16 cellular contexts compared by ENCODE assay signal in genomic region chr12:117361312-117361670, GRCh38. TPM values are rescaled to one million over a fixed set of nuclear protein-coding genes. Genes with fewer than 3 reads are reported as not detected.
A peak's percentile ranks its signal among the peaks of the same experiment; 100 is the strongest.
DNase-seq lines count a peak whose midpoint lies in the region; ATAC-seq and TF ChIP-seq lines count a peak whose summit lies in the region.
"Had no signal": no experiment of that assay in that cellular context is flagged by ENCODE, and none has a peak within 500 bp of the region (broad histone marks: within the 10 kb centered on the region; RNA-seq: fewer than 3 reads in every experiment).

Gene NOS1, minus strand, starts transcription at chr12:117361626. Its CDS starts 30,557 bp downstream, at chr12:117331069.

- H3K9me3 ChIP-seq in SJCRH30 (replicated peaks) (no peaks in the 10 kb centered on the region), iPS-15b (ENCODE audit: control insufficient read depth, insufficient read depth, low read length) (no peaks in the 10 kb centered on the region), parathyroid adenoma (ENCODE audit: control insufficient read depth, low read length) (no peaks in the 10 kb centered on the region), sigmoid colon (no peaks in the 10 kb centered on the region)
- H3K9me3 ChIP-seq: pancreas, Peyer's patch had no signal

- TF ChIP-seq CTCF in GM23338 (conservative IDR thresholded peaks at IDR 0.05; ENCODE audit: low read depth in 2 of 2) (no peak), parathyroid adenoma (IDR thresholded peaks at IDR 0.05) (no peak), sigmoid colon (IDR thresholded peaks at IDR 0.05) (no peak)

- peaks cover 73% of the 10 kb centered on the region for H3K27me3 ChIP-seq in GM23338 (ENCODE audit: insufficient read depth)
- no peaks in the 10 kb centered on the region for H3K27me3 ChIP-seq in SJCRH30
- H3K27me3 ChIP-seq in iPS-15b (ENCODE audit: control insufficient read depth, insufficient read depth, low read length) = peaks cover 72% of the 10 kb centered on the region
- peaks cover 3% of the 10 kb centered on the region for H3K27me3 ChIP-seq in parathyroid adenoma (ENCODE audit: control insufficient read depth, insufficient read depth, low read length)
- H3K27me3 ChIP-seq in sigmoid colon = peaks cover 19 to 89% (median 42%) of the 10 kb centered on the region in 3 donors
- H3K27me3 ChIP-seq: pancreas had no signal

- peak; percentile 70 for DNase-seq in GM23338 (ENCODE audit: low spot score)
- DNase-seq in SJCRH30 = no peak
- DNase-seq in HuH-7 (ENCODE audit: low spot score) = no peak
- DNase-seq in sigmoid colon = no peak
- no peak for DNase-seq in NCI-H187 treated with DMSO at 0.1 percent for 48 hours (lab: John Stamatoyannopoulos, UW)
- DNase-seq: activated CD4-positive, alpha-beta T cell treated with anti-CD3 and anti-CD28 coated beads, Interleukin-2, amount 10 ng/mL, durations not matched to agents 7 days and 5 days; EL; NCI-H510A; Peyer's patch; stimulated activated CD4-positive, alpha-beta T cell treated with anti-CD3 and anti-CD28 coated beads, Interleukin-1b, Interleukin-23, amount 100 ng/mL, for 48 hours; T-helper 17 cell had no signal

- H4K20me1 ChIP-seq in GM23338 (replicated peaks; ENCODE audit: insufficient read depth) = no peaks in the 10 kb centered on the region; the same call in 1 of the 2 replicates

- peaks cover 57% of the 10 kb centered on the region for H3K27me3 Mint-ChIP-seq in GM23338 (ENCODE audit: insufficient read depth, low read depth, poor library complexity)

- H3K4me3 ChIP-seq in GM23338 = peak within 1 kb of the TSS; percentile 93
- H3K4me3 ChIP-seq in SJCRH30 = no peak within 1 kb of the TSS
- H3K4me3 ChIP-seq in iPS-15b (ENCODE audit: low read depth, low read length) = peak within 1 kb of the TSS; percentile 84
- H3K4me3 ChIP-seq in parathyroid adenoma (ENCODE audit: low read depth, low read length) = no peak within 1 kb of the TSS
- no peak within 1 kb of the TSS for H3K4me3 ChIP-seq in sigmoid colon
- H3K4me3 ChIP-seq: Peyer's patch had no signal

- H3K4me1 ChIP-seq in GM23338 (ENCODE audit: insufficient read depth) (peaks cover 10% of the 10 kb centered on the region), SJCRH30 (0 out of 2 replicates have a peak, but pooled peaks cover 3% of the 10 kb centered on the region), iPS-15b (ENCODE audit: control insufficient read depth, insufficient read depth, low read length) (peaks cover 2% of the 10 kb centered on the region), parathyroid adenoma (no peaks in the 10 kb centered on the region), sigmoid colon (no peaks in the 10 kb centered on the region)
- H3K4me1 ChIP-seq: pancreas, Peyer's patch had no signal

- H2AFZ ChIP-seq in GM23338 = peak within 1 kb of the TSS; percentile 100
- H2AFZ ChIP-seq in parathyroid adenoma = no peak within 1 kb of the TSS

- no peaks in the 10 kb centered on the region for H3K36me3 Mint-ChIP-seq in GM23338 (ENCODE audit: low read depth)
- H3K36me3 Mint-ChIP-seq: memory B cell had no signal

- H3F3A ChIP-seq in GM23338 (replicated peaks; ENCODE audit: low read depth) = no peaks in the 10 kb centered on the region

- H3K9me3 Mint-ChIP-seq in GM23338 = no peaks in the 10 kb centered on the region
- H3K9me3 Mint-ChIP-seq: activated CD4-positive, alpha-beta T cell treated with anti-CD3 and anti-CD28 coated beads, Interleukin-2, amount 10 ng/mL, durations not matched to agents 7 days and 5 days; memory B cell had no signal

- intact Hi-C loops in sigmoid colon (cut with DNase I) = no loop called here

- H3K9ac ChIP-seq in iPS-15b (ENCODE audit: low read depth, low read length) (peak within 1 kb of the TSS; percentile 60), parathyroid adenoma (no peak within 1 kb of the TSS)

- peak within 1 kb of the TSS; percentile 86 for H3K4me3 Mint-ChIP-seq in GM23338
- H3K4me3 Mint-ChIP-seq: activated CD4-positive, alpha-beta T cell treated with anti-CD3 and anti-CD28 coated beads, Interleukin-2, amount 10 ng/mL, durations not matched to agents 7 days and 5 days; memory B cell; T-helper 17 cell had no signal

- H3K36me3 ChIP-seq in GM23338 (ENCODE audit: insufficient read depth) (no peaks in the 10 kb centered on the region), SJCRH30 (peaks cover 10% of the 10 kb centered on the region; the same call in 1 of the 2 replicates), iPS-15b (ENCODE audit: control insufficient read depth, insufficient read depth, low read length) (no peaks in the 10 kb centered on the region), parathyroid adenoma (ENCODE audit: control insufficient read depth, insufficient read depth, low read length) (no peaks in the 10 kb centered on the region), sigmoid colon (no peaks in the 10 kb centered on the region)
- H3K36me3 ChIP-seq: pancreas, Peyer's patch had no signal

- no peaks in the 10 kb centered on the region for H3K9me2 ChIP-seq in GM23338 (ENCODE audit: insufficient read depth)

- peaks cover 18% of the 10 kb centered on the region for H3K4me1 Mint-ChIP-seq in GM23338
- H3K4me1 Mint-ChIP-seq: activated CD4-positive, alpha-beta T cell treated with anti-CD3 and anti-CD28 coated beads, Interleukin-2, amount 10 ng/mL, durations not matched to agents 7 days and 5 days; memory B cell; T-helper 17 cell had no signal

- peak; percentile 64 for ATAC-seq in GM23338
- ATAC-seq in GM19035 (IDR thresholded peaks at IDR 0.05; ENCODE audit: unreplicated experiment) = no peak
- ATAC-seq: T-helper 17 cell had no signal

- 5 to 8% methylated on average over 34 of the region's 34 CpGs for WGBS in sigmoid colon, 2 donors

- H3K79me2 ChIP-seq in GM23338 (replicated peaks; ENCODE audit: insufficient read depth) (no peaks in the 10 kb centered on the region), parathyroid adenoma (no peaks in the 10 kb centered on the region)

- H3K27ac ChIP-seq in GM23338 (ENCODE audit: low read depth) = no peak within 1 kb of the TSS
- H3K27ac ChIP-seq in SJCRH30 = no peak within 1 kb of the TSS
- no peak within 1 kb of the TSS for H3K27ac ChIP-seq in parathyroid adenoma
- H3K27ac ChIP-seq in sigmoid colon = no peak within 1 kb of the TSS
- H3K27ac ChIP-seq: pancreas, Peyer's patch had no signal

- TF ChIP-seq POLR2A in sigmoid colon (IDR thresholded peaks at IDR 0.05) = no peak

- H3K4me2 ChIP-seq in GM23338 (peak within 1 kb of the TSS; percentile 96), parathyroid adenoma (ENCODE audit: low read length) (peak within 1 kb of the TSS; percentile 47)

- no peak within 1 kb of the TSS for H3K27ac Mint-ChIP-seq in GM23338
- H3K27ac Mint-ChIP-seq: activated CD4-positive, alpha-beta T cell treated with anti-CD3 and anti-CD28 coated beads, Interleukin-2, amount 10 ng/mL, durations not matched to agents 7 days and 5 days; memory B cell; T-helper 17 cell had no signal

- TF ChIP-seq EP300 in sigmoid colon (IDR thresholded peaks at IDR 0.05) = no peak

TF ChIP-seq in GM23338, 12 proteins besides CTCF, POLR2A, EP300 and RAD21:
- TF ChIP-seq ZNF331 (CRISPR knock-in tag; IDR thresholded peaks at IDR 0.05; ENCODE audit: low read depth) (no peak), JUNB (IDR thresholded peaks at IDR 0.05; ENCODE audit: unreplicated experiment) (no peak), EZH2 (IDR thresholded peaks at IDR 0.05; ENCODE audit: low read depth, unreplicated experiment) (peak; percentile 43), POLR2AphosphoS5 (IDR thresholded peaks at IDR 0.05; ENCODE audit: low read depth) (no peak), REST (IDR thresholded peaks at IDR 0.05; ENCODE audit: unreplicated experiment) (no peak), ETS1 (IDR thresholded peaks at IDR 0.05) (no peak), EZH2phosphoT487 (IDR thresholded peaks at IDR 0.05; ENCODE audit: unreplicated experiment) (no peak), STAT1 (IDR thresholded peaks at IDR 0.05; ENCODE audit: unreplicated experiment) (no peak), CREB1 (CRISPR knock-in tag; IDR thresholded peaks at IDR 0.05; ENCODE audit: low read depth) (no peak)

RNA-seq across cellular contexts. Expression of gene NOS1, which starts in this region (rescaled TPM):
- total RNA-seq in GM23338 (2014; rRNA removed; shearing (Covaris generic)) = 3.0 and 4.4 TPM in 2 replicates
- polyA plus RNA-seq in GM23338 (2016; fragmentation: Nextera tagmentation; extraction: Ambion mirVana) (0.63 and 0.64 TPM in 2 replicates), sigmoid colon (1 to 10 TPM in 1 of 3 donors, not detected in 2; 2.9 TPM)
- 119 and 131 TPM in 2 replicates for total RNA-seq in SJCRH30 (2014; rRNA removed; shearing (Covaris generic))
- total RNA-seq in sigmoid colon = 10 to 100 TPM in 3 of 4 donors, 1 to 10 TPM in 1; 1.6 to 14.7 (median 11.5) TPM
- total RNA-seq: activated CD4-positive, alpha-beta T cell treated with anti-CD3 and anti-CD28 coated beads, Interleukin-2, amount 10 ng/mL, durations not matched to agents 7 days and 5 days; T-helper 17 cell had no signal

Comparison
In these comparisons a context has a peak if more than half of its experiments do, and no peak if none do; other contexts are left out.
1. H3K4me3 ChIP-seq: peak in GM23338 (single experiment) and iPS-15b (single experiment); none in SJCRH30 (single experiment), parathyroid adenoma (single experiment) and sigmoid colon (0 of 4).